In the genomic region with DNA sequence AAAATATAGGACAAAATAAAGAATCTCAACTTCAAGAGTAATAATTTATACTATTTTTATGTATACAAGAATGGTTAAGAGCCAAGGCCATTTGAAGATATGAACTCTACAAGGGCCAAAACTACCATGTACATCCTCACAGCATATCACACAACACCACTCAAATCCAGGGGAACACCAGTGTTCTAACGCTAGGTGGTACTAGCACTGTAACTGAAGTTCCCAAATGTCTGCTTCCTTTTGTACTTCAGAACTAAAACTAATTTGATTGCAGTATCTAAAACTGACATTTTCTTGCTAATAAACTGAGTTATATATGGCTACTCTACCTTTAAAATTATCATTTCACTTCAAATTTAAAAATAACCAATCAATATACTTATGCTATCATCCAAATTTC, we compare ENCODE assay signal across 11 cellular contexts. TPM values are rescaled to one million over a fixed set of nuclear protein-coding genes. Genes with fewer than 3 reads are reported as not detected.
DNase-seq lines count a peak whose midpoint lies in the region; ATAC-seq and TF ChIP-seq lines count a peak whose summit lies in the region.
"Had no signal": no experiment of that assay in that cellular context is flagged by ENCODE, and none has a peak within 500 bp of the region (broad histone marks: within the 10 kb centered on the region; RNA-seq: fewer than 3 reads in every experiment).

No MANE protein-coding gene starts in this region.

- in situ Hi-C loops in HAP-1 (cut with MboI; ENCODE audit: low sequenced_read_pairs): no loop called here

- no peaks in the 10 kb centered on the region for H3K27me3 Mint-ChIP-seq in chondrocyte (ENCODE audit: low read depth)

- intact Hi-C loops in Right ventricle myocardium inferior (cut with DNase I): loop anchor here (2.0 kb wide), 1 partner anchor 48 kb away; a partner anchor contains a TSS
- intact Hi-C loops in cardiac septum (cut with DNase I): loop anchor here (5.0 kb wide), 1 partner anchor 44 kb away; no protein-coding TSS in a partner anchor

- no peaks in the 10 kb centered on the region for H4K20me1 ChIP-seq in hepatocyte (ENCODE audit: insufficient read depth, poor library complexity, severe bottlenecking)

- H3K9me3 Mint-ChIP-seq in chondrocyte (ENCODE audit: low read depth): no peaks in the 10 kb centered on the region

- no peak overlapping the region for H2AFZ ChIP-seq in hepatocyte

- no peaks in the 10 kb centered on the region for H3K9me2 ChIP-seq in hepatocyte (replicated peaks; ENCODE audit: insufficient read depth)

- H3K27ac ChIP-seq in hepatocyte: no peak overlapping the region

- no peak overlapping the region for H3K27ac Mint-ChIP-seq in chondrocyte (ENCODE audit: unreplicated experiment)

- peaks cover 16% of the 10 kb centered on the region for H3K79me2 ChIP-seq in hepatocyte

- H3K36me3 ChIP-seq in hepatocyte (replicated peaks; ENCODE audit: insufficient read depth, low read depth) (no peaks in the 10 kb centered on the region), HAP-1 (replicated peaks) (peaks cover 28% of the 10 kb centered on the region)

- H3K27me3 ChIP-seq in hepatocyte: no peaks in the 10 kb centered on the region
- H3K27me3 ChIP-seq in HAP-1 (ENCODE audit: low read depth): no peaks in the 10 kb centered on the region

- H3K4me2 ChIP-seq in hepatocyte: no peak overlapping the region
- H3K4me2 ChIP-seq: smooth muscle cell had no signal

- peak; percentile 45 for TF ChIP-seq CTCF in chondrocyte (IDR thresholded peaks at IDR 0.05)
- peak; percentile 34 for TF ChIP-seq CTCF in hepatocyte (IDR thresholded peaks at IDR 0.05; ENCODE audit: poor library complexity)

- 60% methylated on average over 1 of the region's 1 CpG for WGBS in hepatocyte (ENCODE audit: low lambda C conversion rate, missing lambda C conversion rate)

- H3K4me3 ChIP-seq in hepatocyte (no peak overlapping the region), HAP-1 (no peak overlapping the region)
- H3K4me3 ChIP-seq: smooth muscle cell had no signal

- H3K4me1 ChIP-seq in hepatocyte (ENCODE audit: insufficient read depth) (no peaks in the 10 kb centered on the region), HAP-1 (no peaks in the 10 kb centered on the region)

- ATAC-seq in Right ventricle myocardium inferior (peak; percentile 60), GM19467 (IDR thresholded peaks at IDR 0.05; ENCODE audit: unreplicated experiment) (no peak)

- H3K4me1 Mint-ChIP-seq in chondrocyte (ENCODE audit: low read depth): peaks cover 3% of the 10 kb centered on the region

- DNase-seq in Right ventricle myocardium inferior (ENCODE audit: missing footprints) (no peak), cardiac septum (ENCODE audit: low spot score) (no peak), chondrocyte (ENCODE audit: low spot score) (no peak), hepatocyte (ENCODE audit: low spot score) (no peak), retina (no peak), HAP-1 (ENCODE audit: low spot score in 2 of 2) (no peak), NCI-H526 treated with DMSO at 0.1 percent for 48 hours (lab: John Stamatoyannopoulos, UW) (no peak)
- DNase-seq: ACHN, NCI-H1436 treated with DMSO at 0.1 percent for 48 hours had no signal

- no peaks in the 10 kb centered on the region for H3K9me3 ChIP-seq in hepatocyte (ENCODE audit: low read depth)
- no peaks in the 10 kb centered on the region for H3K9me3 ChIP-seq in HAP-1

- H3K36me3 Mint-ChIP-seq in chondrocyte (ENCODE audit: low read depth): peaks cover 12% of the 10 kb centered on the region

- H3K4me3 Mint-ChIP-seq in chondrocyte (ENCODE audit: unreplicated experiment): no peak overlapping the region

RNA-seq across cellular contexts. Expression of a gene that starts 47.0 kb away (rescaled TPM):
- total RNA-seq in Right ventricle myocardium inferior (49.8 TPM), cardiac septum (34.1 TPM), chondrocyte (24.4 to 32.8 TPM (median 25.0 TPM) in 3 replicates), hepatocyte (31.2 and 31.4 TPM in 2 replicates)
- polyA plus RNA-seq in hepatocyte: 23.9 and 25.9 TPM in 2 replicates
